30 cellular contexts compared by ENCODE assay signal in genomic region chr11:19792510-19792909, GRCh38.
DNase-seq lines count a peak whose midpoint lies in the region; ATAC-seq and TF ChIP-seq lines count a peak whose summit lies in the region.
"Had no signal": no experiment of that assay in that cellular context is flagged by ENCODE, and none has a peak within 500 bp of the region (broad histone marks: within the 10 kb centered on the region; RNA-seq: fewer than 3 reads in every experiment).

No MANE protein-coding gene starts in this region.

- H3K4me3 Mint-ChIP-seq in activated CD8-positive, alpha-beta T cell treated with anti-CD3 and anti-CD28 coated beads for 36 hours = no peak overlapping the region
- H3K4me3 Mint-ChIP-seq: activated CD4-positive, alpha-beta T cell treated with anti-CD3 and anti-CD28 coated beads for 36 hours; activated T-cell treated with anti-CD3 and anti-CD28 coated beads, Interleukin-2, amount 50 U/mL, for 24 hours; CD4-positive, alpha-beta memory T cell; endodermal cell; stimulated activated naive B cell treated with anti-CD40 and anti-IgM and Interleukin-4, amounts not matched to agents 10 μg/mL and 1 μg/mL and 100 μg/mL, for 72 hours had no signal

- H3K36me3 ChIP-seq in BE2C = no peaks in the 10 kb centered on the region
- peaks cover 0 to 3% of the 10 kb centered on the region in 2 donors for H3K36me3 ChIP-seq in gastroesophageal sphincter
- no peaks in the 10 kb centered on the region for H3K36me3 ChIP-seq in lung (ENCODE audit: control insufficient read depth in 2 of 2, insufficient read depth in 2 of 2, low read length in 2 of 2)
- H3K36me3 ChIP-seq: breast epithelium, ovary, SJCRH30 had no signal

- no peaks in the 10 kb centered on the region for H3K4me1 Mint-ChIP-seq in activated CD8-positive, alpha-beta T cell treated with anti-CD3 and anti-CD28 coated beads for 36 hours (ENCODE audit: low read depth)
- H3K4me1 Mint-ChIP-seq: activated CD4-positive, alpha-beta T cell treated with anti-CD3 and anti-CD28 coated beads for 36 hours; CD4-positive, alpha-beta memory T cell; naive B cell had no signal

- no peak overlapping the region for H3K4me3 ChIP-seq in BE2C (ENCODE audit: low read depth, low read length)
- H3K4me3 ChIP-seq in gastroesophageal sphincter = no peak overlapping the region
- no peak overlapping the region for H3K4me3 ChIP-seq in lung
- H3K4me3 ChIP-seq: breast epithelium, coronary artery, esophagus muscularis mucosa, K562, ovary, SJCRH30 had no signal

- peak; percentile 44 for ATAC-seq in gastroesophageal sphincter
- no peak for ATAC-seq in lung (ENCODE audit: insufficient read depth, low FRiP score)
- no peak for ATAC-seq in activated CD8-positive, alpha-beta T cell treated with anti-CD3 and anti-CD28 coated beads for 36 hours
- ATAC-seq: activated CD4-positive, alpha-beta T cell treated with anti-CD3 and anti-CD28 coated beads for 36 hours; K562; Panc1; stimulated activated naive B cell treated with anti-CD40 and anti-IgM and Interleukin-4, amounts not matched to agents 10 μg/mL and 1 μg/mL and 100 μg/mL, for 72 hours had no signal

- TF ChIP-seq EP300 in gastroesophageal sphincter (IDR thresholded peaks at IDR 0.05) = no peak

- POLR2A ChIA-PET in activated CD8-positive, alpha-beta T cell treated with anti-CD3 and anti-CD28 coated beads for 36 hours (lab: Charles Lee) = no interaction called here

- peaks cover 5% of the 10 kb centered on the region for H3K27me3 Mint-ChIP-seq in activated CD8-positive, alpha-beta T cell treated with anti-CD3 and anti-CD28 coated beads for 36 hours

- CTCF ChIA-PET in activated CD8-positive, alpha-beta T cell treated with anti-CD3 and anti-CD28 coated beads for 36 hours (lab: Charles Lee) = no interaction called here

- no peaks in the 10 kb centered on the region for H3K9me3 Mint-ChIP-seq in activated CD8-positive, alpha-beta T cell treated with anti-CD3 and anti-CD28 coated beads for 36 hours
- H3K9me3 Mint-ChIP-seq: activated T-cell treated with anti-CD3 and anti-CD28 coated beads, Interleukin-2, amount 50 U/mL, for 24 hours; CD4-positive, alpha-beta memory T cell; endodermal cell; stimulated activated naive B cell treated with anti-CD40 and anti-IgM and Interleukin-4, amounts not matched to agents 10 μg/mL and 1 μg/mL and 100 μg/mL, for 72 hours had no signal

- H3K4me1 ChIP-seq in BE2C (no peaks in the 10 kb centered on the region), gastroesophageal sphincter (peaks cover 0 to 65% (median 0%) of the 10 kb centered on the region in 3 donors), lung (ENCODE audit: control insufficient read depth in 2 of 2, insufficient read depth in 2 of 2, low read length in 2 of 2) (peaks cover 8 to 28% of the 10 kb centered on the region in 2 donors)
- H3K4me1 ChIP-seq: breast epithelium, SJCRH30 had no signal

- 5% methylated on average over 2 of the region's 2 CpGs; no CpG with 5 or more reads in 1 of the 2 donors for WGBS in gastroesophageal sphincter (ENCODE audit: low coverage in 1 of 2), 2 donors
- WGBS in lung, 2 donors = 66 to 75% methylated on average over 2 of the region's 2 CpGs

- no peaks in the 10 kb centered on the region for H3K36me3 Mint-ChIP-seq in activated CD8-positive, alpha-beta T cell treated with anti-CD3 and anti-CD28 coated beads for 36 hours (ENCODE audit: low read depth)
- H3K36me3 Mint-ChIP-seq: CD4-positive, alpha-beta memory T cell; naive B cell; stimulated activated naive B cell treated with anti-CD40 and anti-IgM and Interleukin-4, amounts not matched to agents 10 μg/mL and 1 μg/mL and 100 μg/mL, for 72 hours had no signal

- H3K9me3 ChIP-seq in BE2C (no peaks in the 10 kb centered on the region), gastroesophageal sphincter (no peaks in the 10 kb centered on the region), lung (ENCODE audit: control insufficient read depth in 2 of 2, insufficient read depth in 1 of 2, low read length in 1 of 2) (no peaks in the 10 kb centered on the region)
- H3K9me3 ChIP-seq: breast epithelium, esophagus muscularis mucosa, ovary, SJCRH30 had no signal

- no peak for TF ChIP-seq POLR2A in gastroesophageal sphincter (IDR thresholded peaks at IDR 0.05)

- H3K27ac ChIP-seq in gastroesophageal sphincter = no peak overlapping the region
- peak overlapping the region; percentile 1 to 57 for H3K27ac ChIP-seq in lung (ENCODE audit: low read depth in 1 of 2, low read length in 1 of 2)
- H3K27ac ChIP-seq: breast epithelium, coronary artery, esophagus muscularis mucosa, ovary, SJCRH30 had no signal

- intact Hi-C loops in activated CD8-positive, alpha-beta T cell treated with anti-CD3 and anti-CD28 coated beads for 36 hours (cut with micrococcal nuclease) = no loop called here
- intact Hi-C loops in posterior vena cava (cut with DNase I) = no loop called here

- TF ChIP-seq CTCF in BE2C (IDR thresholded peaks at IDR 0.05; ENCODE audit: low read depth, low read length) (no peak), gastroesophageal sphincter (IDR thresholded peaks at IDR 0.05) (no peak), lung (IDR thresholded peaks at IDR 0.05; ENCODE audit: control extremely low read depth, extremely low read depth) (no peak)
- TF ChIP-seq CTCF in activated CD8-positive, alpha-beta T cell treated with anti-CD3 and anti-CD28 coated beads for 36 hours (IDR thresholded peaks at IDR 0.05) = no peak

- H3K27ac Mint-ChIP-seq in activated CD8-positive, alpha-beta T cell treated with anti-CD3 and anti-CD28 coated beads for 36 hours = no peak overlapping the region
- H3K27ac Mint-ChIP-seq: activated CD4-positive, alpha-beta T cell treated with anti-CD3 and anti-CD28 coated beads for 36 hours; activated T-cell treated with anti-CD3 and anti-CD28 coated beads, Interleukin-2, amount 50 U/mL, for 24 hours; CD4-positive, alpha-beta memory T cell; endodermal cell; naive B cell; stimulated activated naive B cell treated with anti-CD40 and anti-IgM and Interleukin-4, amounts not matched to agents 10 μg/mL and 1 μg/mL and 100 μg/mL, for 72 hours had no signal

- DNase-seq in BE2C = peak; percentile 59
- DNase-seq in ELF-1 (ENCODE audit: low read depth, low spot score) = peak; percentile 74
- no peak for DNase-seq in lung (ENCODE audit: low spot score)
- DNase-seq in activated CD8-positive, alpha-beta T cell treated with anti-CD3 and anti-CD28 coated beads for 36 hours = no peak
- no peak for DNase-seq in posterior vena cava (ENCODE audit: low spot score)
- no peak for DNase-seq in COLO668 (lab: John Stamatoyannopoulos, UW; ENCODE audit: unreplicated experiment)
- no peak for DNase-seq in central memory CD4-positive, alpha-beta T cell
- DNase-seq: activated CD4-positive, alpha-beta T cell treated with anti-CD3 and anti-CD28 coated beads for 36 hours; activated gamma-delta T cell treated with Interleukin-2 at 50 U/mL for 16 hours; activated T-cell treated with anti-CD3 and anti-CD28 coated beads, Interleukin-2, amount 50 U/mL, for 24 hours; CD4-positive, alpha-beta memory T cell; endodermal cell; GOT3; mesendoderm; MM.1S; naive B cell; NCI-H1417 treated with DMSO at 0.1 percent for 48 hours; NCI-H2171 treated with DMSO at 0.1 percent for 48 hours; NCI-H524; ovary; right cardiac atrium; SJCRH30; stimulated activated CD4-positive, alpha-beta T cell treated with anti-CD3 and anti-CD28 coated beads, Interleukin-4, amount 100 ng/mL, for 24 hours; stimulated activated naive B cell treated with anti-CD40 and anti-IgM and Interleukin-4, amounts not matched to agents 10 μg/mL and 1 μg/mL and 100 μg/mL, for 72 hours had no signal

- H3K27me3 ChIP-seq in BE2C (peaks cover 13% of the 10 kb centered on the region), gastroesophageal sphincter (no peaks in the 10 kb centered on the region), lung (ENCODE audit: control insufficient read depth, insufficient read depth) (no peaks in the 10 kb centered on the region)
- H3K27me3 ChIP-seq: breast epithelium, esophagus muscularis mucosa, ovary, SJCRH30 had no signal

Comparison
In these comparisons a context has a peak if more than half of its experiments do, and no peak if none do; other contexts are left out.
1. DNase-seq: peak in BE2C (single experiment) and ELF-1 (single experiment); none in lung (single experiment), activated CD8-positive, alpha-beta T cell treated with anti-CD3 and anti-CD28 coated beads for 36 hours (single experiment), posterior vena cava (single experiment), COLO668 (single experiment) and central memory CD4-positive, alpha-beta T cell (single experiment).
2. H3K27ac ChIP-seq: peak in lung (2 of 2); none in gastroesophageal sphincter (0 of 4).